ENCODE assay signal across 13 cellular contexts in the genomic region with DNA sequence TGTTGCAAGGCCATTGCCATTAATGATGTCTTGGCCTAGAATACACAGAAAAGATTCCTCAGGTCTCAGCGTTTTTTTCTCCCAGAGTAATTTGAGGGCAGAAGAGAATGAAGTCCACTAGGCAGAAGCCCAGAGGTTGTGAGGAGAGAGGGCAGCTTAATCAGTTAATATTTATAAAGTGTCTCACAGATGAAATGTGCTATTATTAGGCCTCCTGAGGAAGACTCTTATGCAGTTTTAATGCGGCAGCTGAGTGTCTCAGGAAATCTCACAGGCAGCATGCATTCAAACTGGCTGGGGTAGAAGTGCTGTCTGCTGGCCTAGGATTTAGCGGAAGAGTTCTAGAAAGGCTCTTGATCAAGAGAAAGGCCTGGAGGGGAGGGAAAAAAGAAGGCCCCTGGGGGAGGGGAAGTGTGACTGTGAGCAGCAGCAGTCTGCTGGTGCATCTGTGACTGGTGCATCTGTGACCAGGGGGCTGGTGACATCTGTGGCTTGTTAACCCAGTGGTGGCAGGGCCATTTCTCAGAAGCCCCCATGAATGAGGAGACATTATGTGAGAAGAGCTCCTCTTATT.
DNase-seq lines count a peak whose midpoint lies in the region; ATAC-seq and TF ChIP-seq lines count a peak whose summit lies in the region.
"Had no signal": no experiment of that assay in that cellular context is flagged by ENCODE, and none has a peak within 500 bp of the region (broad histone marks: within the 10 kb centered on the region; RNA-seq: fewer than 3 reads in every experiment).

No MANE protein-coding gene starts in this region.

- peaks cover 5% of the 10 kb centered on the region for H3K36me3 Mint-ChIP-seq in glutamatergic neuron (ENCODE audit: unreplicated experiment)
- H3K36me3 Mint-ChIP-seq: CD8-positive, alpha-beta T cell had no signal

- H3K27me3 Mint-ChIP-seq in glutamatergic neuron (ENCODE audit: unreplicated experiment): peaks cover 13% of the 10 kb centered on the region

- no peak overlapping the region for H3K23ac ChIP-seq in mesendoderm (ENCODE audit: low read length)

- no peak overlapping the region for H3K56ac ChIP-seq in mesendoderm (ENCODE audit: low read length)

- H3K36me3 ChIP-seq in mesendoderm (ENCODE audit: control insufficient read depth, insufficient read depth, low read length): no peaks in the 10 kb centered on the region

- H3K4me3 Mint-ChIP-seq in glutamatergic neuron (ENCODE audit: unreplicated experiment): peak overlapping the region; percentile 77
- H3K4me3 Mint-ChIP-seq: CD8-positive, alpha-beta T cell had no signal

- TF ChIP-seq CTCF in glutamatergic neuron (IDR thresholded peaks at IDR 0.05; ENCODE audit: partially characterized antibody, unreplicated experiment): no peak

- no peak overlapping the region for H3K4me3 ChIP-seq in mesendoderm (ENCODE audit: low read length)

- no peak overlapping the region for H3K4me2 ChIP-seq in mesendoderm (ENCODE audit: low read length)

- ATAC-seq in GM18861 (IDR thresholded peaks at IDR 0.05; ENCODE audit: unreplicated experiment): no peak
- ATAC-seq: CD8-positive, alpha-beta T cell had no signal

- H2BK15ac ChIP-seq in mesendoderm (replicated peaks; ENCODE audit: low read depth): no peak overlapping the region

- H3K79me1 ChIP-seq in mesendoderm (ENCODE audit: low read length): no peaks in the 10 kb centered on the region

- peak; percentile 6 for DNase-seq in ELF-1 (ENCODE audit: low read depth, low spot score)
- peak; percentile 36 for DNase-seq in NCI-H2227 (lab: John Stamatoyannopoulos, UW; ENCODE audit: unreplicated experiment)
- peak; percentile 87 for DNase-seq in glutamatergic neuron
- peak; percentile 37 for DNase-seq in mesendoderm
- DNase-seq in cerebellum (ENCODE audit: low spot score): no peak
- no peak for DNase-seq in germinal center (ENCODE audit: low spot score)
- DNase-seq: ACHN; CD8-positive, alpha-beta T cell; IMR-90; Kasumi-1; NCI-H2081; NCI-H748 treated with DMSO at 0.1 percent for 48 hours had no signal

- H3K4me1 Mint-ChIP-seq in glutamatergic neuron (ENCODE audit: low read depth, unreplicated experiment): peaks cover 46% of the 10 kb centered on the region

- peak overlapping the region; percentile 100 for H3K27ac Mint-ChIP-seq in glutamatergic neuron (ENCODE audit: unreplicated experiment)
- H3K27ac Mint-ChIP-seq: CD8-positive, alpha-beta T cell had no signal

- no peak overlapping the region for H3K9ac ChIP-seq in mesendoderm (ENCODE audit: low read length)

- no peak overlapping the region for H2AK5ac ChIP-seq in mesendoderm (ENCODE audit: low read length)

- no peak overlapping the region for H3K4ac ChIP-seq in mesendoderm (ENCODE audit: low read depth, low read length)

- H4K5ac ChIP-seq in mesendoderm (ENCODE audit: low read length): no peak overlapping the region

- no peaks in the 10 kb centered on the region for H3K27me3 ChIP-seq in mesendoderm (ENCODE audit: insufficient read depth, low read length, poor library complexity)

- H2BK120ac ChIP-seq in mesendoderm (ENCODE audit: low read depth, low read length): peak overlapping the region; percentile 51

- no peak overlapping the region for H3K18ac ChIP-seq in mesendoderm (ENCODE audit: low read length)

- WGBS in mesendoderm (ENCODE audit: extremely low coverage, insufficient coverage, low lambda C conversion rate): no CpG with 5 or more reads among the region's 3 CpGs

- no peaks in the 10 kb centered on the region for H3K79me2 ChIP-seq in mesendoderm (ENCODE audit: control insufficient read depth, insufficient read depth, low read length)

- no peaks in the 10 kb centered on the region for H3K4me1 ChIP-seq in mesendoderm (ENCODE audit: control insufficient read depth, low read depth, low read length)

- H3K27ac ChIP-seq in mesendoderm (ENCODE audit: low read depth, low read length): no peak overlapping the region

- H3K9me3 Mint-ChIP-seq in glutamatergic neuron (ENCODE audit: unreplicated experiment): peaks cover 14% of the 10 kb centered on the region
- H3K9me3 Mint-ChIP-seq: CD8-positive, alpha-beta T cell had no signal

- H4K8ac ChIP-seq in mesendoderm (ENCODE audit: low read depth, low read length): no peak overlapping the region

- H2BK5ac ChIP-seq in mesendoderm (ENCODE audit: low read length): no peak overlapping the region

Comparison
In these comparisons a context has a peak if more than half of its experiments do, and no peak if none do; other contexts are left out.
1. DNase-seq: peak in ELF-1 (single experiment), NCI-H2227 (single experiment), glutamatergic neuron (single experiment) and mesendoderm (single experiment); none in cerebellum (single experiment) and germinal center (single experiment).